12 cellular contexts compared by ENCODE assay signal in the genomic region with DNA sequence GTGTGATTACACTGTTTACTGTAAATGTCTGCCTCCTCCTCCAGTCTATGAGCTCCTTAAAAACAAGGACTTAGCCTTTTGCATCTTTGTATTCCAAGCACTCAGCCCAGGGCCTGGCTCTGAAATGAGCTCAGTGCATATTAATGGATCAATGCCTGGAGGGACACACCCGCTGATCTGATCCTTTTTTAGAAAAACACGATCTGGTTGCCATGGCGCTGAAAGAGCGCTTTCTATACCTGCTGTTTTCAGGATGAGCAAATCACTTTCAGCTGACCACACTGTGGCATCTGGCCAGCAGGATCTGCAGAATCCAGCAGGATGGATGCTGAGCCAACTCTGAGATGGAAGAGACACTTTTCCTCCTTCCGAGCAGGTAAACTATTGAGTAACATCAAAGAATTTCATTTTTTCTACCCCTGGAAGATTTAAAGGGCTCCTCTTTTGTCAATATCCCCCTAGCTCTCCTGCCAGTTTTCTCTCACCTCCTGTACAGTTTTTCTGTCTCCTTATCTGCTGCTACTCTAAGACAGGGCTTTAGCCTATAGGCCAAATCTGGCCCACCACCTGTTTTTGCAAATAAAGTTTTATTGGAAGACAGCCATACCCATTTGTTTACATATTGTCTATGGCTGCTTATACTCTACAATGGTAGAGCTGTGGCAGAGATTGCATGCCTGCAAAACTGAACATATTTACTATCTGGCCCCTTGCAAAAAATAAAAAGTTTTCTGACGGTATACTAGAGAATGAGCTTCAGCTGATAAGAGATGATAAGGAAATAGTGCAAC. TPM values are rescaled to one million over a fixed set of nuclear protein-coding genes. Genes with fewer than 3 reads are reported as not detected.
DNase-seq lines count a peak whose midpoint lies in the region; ATAC-seq, FAIRE-seq and TF ChIP-seq lines count a peak whose summit lies in the region.
"Had no signal": no experiment of that assay in that cellular context is flagged by ENCODE, and none has a peak within 500 bp of the region (broad histone marks: within the 10 kb centered on the region; RNA-seq: fewer than 3 reads in every experiment).

No MANE protein-coding gene starts in this region.

- peak overlapping the region; percentile 7; the same call in 1 of the 2 replicates for H3K9ac ChIP-seq in iPS-20b (ENCODE audit: low read depth, low read length)
- H3K9ac ChIP-seq: BLaER1 had no signal

- ATAC-seq in mucosa of descending colon, result no peak
- ATAC-seq: activated T-helper 17 cell treated with anti-CD3 and anti-CD28 coated beads, Interleukin-2, amount 50 U/mL, for 72 hours had no signal

- in situ Hi-C loops in astrocyte of the cerebellum (cut with HindIII; ENCODE audit: low sequenced_read_pairs), result loop anchor here (25.0 kb wide), 1 partner anchor 420 kb away; a partner anchor contains a TSS

- H3K36me3 Mint-ChIP-seq in activated CD4-positive, alpha-beta T cell treated with anti-CD3 and anti-CD28 coated beads, Interleukin-2, amount 10 ng/mL, durations not matched to agents 24 days and 14 days (ENCODE audit: low read depth), result peaks cover 7% of the 10 kb centered on the region

- intact Hi-C loops in activated CD4-positive, alpha-beta T cell treated with anti-CD3 and anti-CD28 coated beads, Interleukin-2, amount 10 ng/mL, durations not matched to agents 24 days and 14 days (cut with micrococcal nuclease), result no loop called here
- intact Hi-C loops in mucosa of descending colon (cut with DNase I, micrococcal nuclease), result no loop called here

- TF ChIP-seq CTCF in astrocyte of the cerebellum (IDR thresholded peaks at IDR 0.05; ENCODE audit: low read depth, low read length, missing control alignments) (no peak), mucosa of descending colon (IDR thresholded peaks at IDR 0.05) (no peak)

- DNase-seq in DMS153 (lab: John Stamatoyannopoulos, UW) (peak; percentile 80), NCI-H2081 (lab: John Stamatoyannopoulos, UW) (peak; percentile 97 to 99), astrocyte of the cerebellum (ENCODE audit: low read depth) (peak; percentile 94), HTR-8/SVneo (ENCODE audit: insufficient read length, low spot score) (no peak), SKM-1 treated with dmso at 0.1 percent for 144 hours (lab: John Stamatoyannopoulos, UW; ENCODE audit: unreplicated experiment) (no peak), mucosa of descending colon (no peak)
- DNase-seq in activated CD4-positive, alpha-beta T cell treated with anti-CD3 and anti-CD28 coated beads, Interleukin-2, amount 10 ng/mL, durations not matched to agents 24 days and 14 days, result no peak
- DNase-seq: NCI-H526 had no signal

- no peaks in the 10 kb centered on the region for H3K9me3 Mint-ChIP-seq in activated CD4-positive, alpha-beta T cell treated with anti-CD3 and anti-CD28 coated beads, Interleukin-2, amount 10 ng/mL, durations not matched to agents 24 days and 14 days
- H3K9me3 Mint-ChIP-seq: activated T-helper 17 cell treated with anti-CD3 and anti-CD28 coated beads, Interleukin-2, amount 50 U/mL, for 72 hours had no signal

- H3K4me1 ChIP-seq in iPS-20b (ENCODE audit: insufficient read depth, low read length), result peaks cover 12% of the 10 kb centered on the region
- H3K4me1 ChIP-seq in mucosa of descending colon (ENCODE audit: low read depth), result no peaks in the 10 kb centered on the region
- H3K4me1 ChIP-seq: BLaER1 had no signal

- H3K4me1 Mint-ChIP-seq in activated CD4-positive, alpha-beta T cell treated with anti-CD3 and anti-CD28 coated beads, Interleukin-2, amount 10 ng/mL, durations not matched to agents 24 days and 14 days, result no peaks in the 10 kb centered on the region
- H3K4me1 Mint-ChIP-seq: activated T-helper 17 cell treated with anti-CD3 and anti-CD28 coated beads, Interleukin-2, amount 50 U/mL, for 72 hours had no signal

- no peak overlapping the region for H3K4me3 Mint-ChIP-seq in activated CD4-positive, alpha-beta T cell treated with anti-CD3 and anti-CD28 coated beads, Interleukin-2, amount 10 ng/mL, durations not matched to agents 24 days and 14 days
- H3K4me3 Mint-ChIP-seq: activated T-helper 17 cell treated with anti-CD3 and anti-CD28 coated beads, Interleukin-2, amount 50 U/mL, for 72 hours had no signal

- H3K9me3 ChIP-seq in iPS-20b (ENCODE audit: insufficient read depth, low read depth, low read length) (no peaks in the 10 kb centered on the region), mucosa of descending colon (no peaks in the 10 kb centered on the region)
- H3K9me3 ChIP-seq: BLaER1 had no signal

- H3K4me3 ChIP-seq in astrocyte of the cerebellum (ENCODE audit: low read depth, low read length), result no peak overlapping the region
- H3K4me3 ChIP-seq in iPS-20b (ENCODE audit: low read length), result peak overlapping the region; percentile 1; the same call in 1 of the 2 replicates
- H3K4me3 ChIP-seq in mucosa of descending colon, result no peak overlapping the region
- H3K4me3 ChIP-seq: BLaER1 had no signal

- no peaks in the 10 kb centered on the region for H3K36me3 ChIP-seq in iPS-20b (ENCODE audit: insufficient read depth, low read depth, low read length)
- H3K36me3 ChIP-seq in mucosa of descending colon (ENCODE audit: low read depth), result no peaks in the 10 kb centered on the region

- FAIRE-seq in HTR-8/SVneo (lab: Jason Lieb, UNC), result no peak
- FAIRE-seq: GM12891 had no signal

- H3K27ac ChIP-seq in iPS-20b (ENCODE audit: low read length), result no peak overlapping the region
- H3K27ac ChIP-seq: BLaER1 had no signal

- no peak overlapping the region for H3K27ac Mint-ChIP-seq in activated CD4-positive, alpha-beta T cell treated with anti-CD3 and anti-CD28 coated beads, Interleukin-2, amount 10 ng/mL, durations not matched to agents 24 days and 14 days
- H3K27ac Mint-ChIP-seq: activated T-helper 17 cell treated with anti-CD3 and anti-CD28 coated beads, Interleukin-2, amount 50 U/mL, for 72 hours had no signal

- H3K27me3 ChIP-seq in iPS-20b (ENCODE audit: insufficient read depth, low read length), result no peaks in the 10 kb centered on the region
- H3K27me3 ChIP-seq: BLaER1 had no signal

- H3K27me3 Mint-ChIP-seq in activated CD4-positive, alpha-beta T cell treated with anti-CD3 and anti-CD28 coated beads, Interleukin-2, amount 10 ng/mL, durations not matched to agents 24 days and 14 days, result no peaks in the 10 kb centered on the region
- H3K27me3 Mint-ChIP-seq: activated T-helper 17 cell treated with anti-CD3 and anti-CD28 coated beads, Interleukin-2, amount 50 U/mL, for 72 hours had no signal

RNA-seq across cellular contexts. Expression of a gene that starts 37.6 kb away (rescaled TPM):
- 261 and 262 TPM in 2 replicates for total RNA-seq in activated CD4-positive, alpha-beta T cell treated with anti-CD3 and anti-CD28 coated beads, Interleukin-2, amount 10 ng/mL, durations not matched to agents 24 days and 14 days
- total RNA-seq in mucosa of descending colon, result 10 to 100 TPM; 46.2 to 68.6 (median 55.0) TPM

RNA-seq across cellular contexts. Expression of a gene that starts 52.4 kb away (rescaled TPM):
- 76.1 and 80.3 TPM in 2 replicates for total RNA-seq in activated CD4-positive, alpha-beta T cell treated with anti-CD3 and anti-CD28 coated beads, Interleukin-2, amount 10 ng/mL, durations not matched to agents 24 days and 14 days
- total RNA-seq in mucosa of descending colon, result 10 to 100 TPM; 29.9 to 50.2 (median 32.8) TPM

Comparison
In these comparisons a context has a peak if more than half of its experiments do, and no peak if none do; other contexts are left out.
1. DNase-seq: peak in DMS153 (single experiment), NCI-H2081 (2 of 2) and astrocyte of the cerebellum (single experiment); none in HTR-8/SVneo (single experiment), activated CD4-positive, alpha-beta T cell treated with anti-CD3 and anti-CD28 coated beads, Interleukin-2, amount 10 ng/mL, durations not matched to agents 24 days and 14 days (single experiment), SKM-1 treated with dmso at 0.1 percent for 144 hours (single experiment) and mucosa of descending colon (0 of 3).